ENCODE assay signal across 7 cellular contexts in the genomic region with DNA sequence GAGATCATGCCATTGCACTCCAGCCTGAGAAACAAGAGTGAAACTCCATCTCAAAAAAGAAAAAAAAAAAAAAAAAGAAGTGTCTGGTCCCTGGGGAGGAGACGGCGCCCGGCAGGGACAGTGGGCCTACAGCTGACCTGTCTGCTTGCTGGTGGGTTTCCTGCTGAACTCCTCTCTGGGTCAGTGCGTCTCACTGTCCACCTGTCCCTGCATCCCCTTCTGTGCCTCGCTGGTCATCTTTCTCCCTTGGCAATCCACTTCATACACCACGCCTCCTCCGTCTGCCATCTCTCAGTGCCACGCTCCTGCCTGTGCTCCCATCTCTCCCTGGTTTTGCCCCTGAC.
DNase-seq lines count a peak whose midpoint lies in the region; ATAC-seq and TF ChIP-seq lines count a peak whose summit lies in the region.

No MANE protein-coding gene starts in this region.

- H2AFZ ChIP-seq in Karpas-422 (ENCODE audit: low read length) (peak overlapping the region; percentile 80; the same call in 1 of the 2 replicates), neural progenitor cell (replicated peaks) (peak overlapping the region; percentile 87)

- DNase-seq in Karpas-422 (peak; percentile 53), dorsolateral prefrontal cortex (no peak), neural progenitor cell (ENCODE audit: low spot score) (no peak), anterior cingulate cortex (lab: John Stamatoyannopoulos, UW) (no peak), COLO829 (ENCODE audit: low spot score) (no peak), amygdala (lab: John Stamatoyannopoulos, UW) (no peak)

- ATAC-seq in GM19438 (IDR thresholded peaks at IDR 0.05; ENCODE audit: low read depth, unreplicated experiment), result peak; percentile 8

- H3K4me3 ChIP-seq in Karpas-422 (ENCODE audit: low read length) (peak overlapping the region; percentile 80), dorsolateral prefrontal cortex (peak overlapping the region; percentile 47 to 100 (median 85)), neural progenitor cell (peak overlapping the region; percentile 50)

- peaks cover 26% of the 10 kb centered on the region for H3K4me1 ChIP-seq in Karpas-422 (ENCODE audit: low read length)
- H3K4me1 ChIP-seq in neural progenitor cell, result no peaks in the 10 kb centered on the region

- H3K4me2 ChIP-seq in Karpas-422 (ENCODE audit: low read depth, low read length, poor library complexity, severe bottlenecking) (peak overlapping the region; percentile 82), neural progenitor cell (peak overlapping the region; percentile 79)

- no peaks in the 10 kb centered on the region for H3K9me3 ChIP-seq in Karpas-422 (ENCODE audit: low read length)
- H3K9me3 ChIP-seq in neural progenitor cell (ENCODE audit: low read depth), result peaks cover 15% of the 10 kb centered on the region

- H3F3A ChIP-seq in neural progenitor cell (ENCODE audit: low read depth), result peaks cover 6% of the 10 kb centered on the region

- H3K27me3 Mint-ChIP-seq in neural progenitor cell (ENCODE audit: insufficient read depth, low read depth), result peaks cover 8% of the 10 kb centered on the region

- H3K9me3 Mint-ChIP-seq in neural progenitor cell, result peaks cover 26% of the 10 kb centered on the region

- peak overlapping the region; percentile 90 for H3K27ac Mint-ChIP-seq in neural progenitor cell

- H3K4me1 Mint-ChIP-seq in neural progenitor cell, result peaks cover 23% of the 10 kb centered on the region

- no peaks in the 10 kb centered on the region for H3K27me3 ChIP-seq in Karpas-422 (ENCODE audit: low read length)
- no peaks in the 10 kb centered on the region for H3K27me3 ChIP-seq in dorsolateral prefrontal cortex
- H3K27me3 ChIP-seq in neural progenitor cell, result no peaks in the 10 kb centered on the region

- no peak overlapping the region for H3K27ac ChIP-seq in Karpas-422 (ENCODE audit: low read length)
- peak overlapping the region in 10 of 59 donors; percentile 26 to 80 (median 56) for H3K27ac ChIP-seq in dorsolateral prefrontal cortex
- no peak overlapping the region for H3K27ac ChIP-seq in neural progenitor cell

- H3K36me3 ChIP-seq in Karpas-422 (ENCODE audit: insufficient read depth, low read length) (no peaks in the 10 kb centered on the region), neural progenitor cell (no peaks in the 10 kb centered on the region)

- TF ChIP-seq CTCF in dorsolateral prefrontal cortex (IDR thresholded peaks at IDR 0.05 in 54 of 56, conservative IDR thresholded peaks at IDR 0.05 in 2 of 56; ENCODE audit: low read depth in 1 of 56, partially characterized antibody in 56 of 56) (no peak), neural progenitor cell (IDR thresholded peaks at IDR 0.05) (no peak)

- peaks cover 7% of the 10 kb centered on the region for H3K79me2 ChIP-seq in Karpas-422 (ENCODE audit: low read length)
- H3K79me2 ChIP-seq in neural progenitor cell (ENCODE audit: low read depth), result peaks cover 10% of the 10 kb centered on the region

- H3K9ac ChIP-seq in Karpas-422 (ENCODE audit: low read length) (peak overlapping the region; percentile 81), neural progenitor cell (no peak overlapping the region)

- intact Hi-C loops in dorsolateral prefrontal cortex (cut with DNase I), result loop anchor here in 1 of 2 donors (5.0 kb wide), 1 partner anchor 163 kb away; a partner anchor contains a TSS

- peaks cover 25% of the 10 kb centered on the region for H3K36me3 Mint-ChIP-seq in neural progenitor cell

- peak overlapping the region; percentile 96 for H3K4me3 Mint-ChIP-seq in neural progenitor cell

- H4K20me1 ChIP-seq in Karpas-422 (ENCODE audit: insufficient read depth, low read depth, low read length), result no peaks in the 10 kb centered on the region
- no peaks in the 10 kb centered on the region for H4K20me1 ChIP-seq in neural progenitor cell (ENCODE audit: low read depth)

- H3K9me2 ChIP-seq in Karpas-422 (replicated peaks; ENCODE audit: insufficient read depth, low read length), result no peaks in the 10 kb centered on the region
